In genomic region chr1:23980725-23981063, GRCh38 we compare ENCODE assay signal across 1 cellular context.
A peak's percentile ranks its signal among the peaks of the same experiment; 100 is the strongest.
TF ChIP-seq lines count a peak whose summit lies in the region.

No MANE protein-coding gene starts in this region.

TF ChIP-seq in K562, 482 proteins besides CTCF, POLR2A, EP300 and RAD21 (continued from another document and continues in another):
- TF ChIP-seq MGA (IDR thresholded peaks at IDR 0.05), result 0 out of 2 replicates have a peak, but pooled peaks have one; percentile 52
- no peak for TF ChIP-seq ZNF644 (tag; IDR thresholded peaks at IDR 0.05; ENCODE audit: low read depth)
- peak in 1 of 2 experiments; percentile 73 for TF ChIP-seq AFF1 (IDR thresholded peaks at IDR 0.05; ENCODE audit: low read depth in 1 of 2, partially characterized antibody in 2 of 2)
- TF ChIP-seq GTF2A2 (tag; IDR thresholded peaks at IDR 0.05), result no peak
- TF ChIP-seq SMARCE1 (IDR thresholded peaks at IDR 0.05), result 0 out of 2 replicates have a peak, but pooled peaks have one; percentile 16
- no peak for TF ChIP-seq RERE (CRISPR knock-in tag; IDR thresholded peaks at IDR 0.05; ENCODE audit: borderline replicate concordance)
- no peak for TF ChIP-seq ZNF316 (IDR thresholded peaks at IDR 0.05)
- no peak for TF ChIP-seq RBBP5 (IDR thresholded peaks at IDR 0.05; ENCODE audit: borderline replicate concordance, insufficient read depth, low read length, poor library complexity, severe bottlenecking)
- TF ChIP-seq EWSR1 (IDR thresholded peaks at IDR 0.05; ENCODE audit: borderline replicate concordance, low read depth, partially characterized antibody), result no peak
- 0 out of 2 replicates have a peak, but pooled peaks have one; percentile 8 for TF ChIP-seq ARID1B (IDR thresholded peaks at IDR 0.05)
- TF ChIP-seq TEAD2 (tag; IDR thresholded peaks at IDR 0.05), result no peak
- peak; percentile 8 for TF ChIP-seq NFATC3 (IDR thresholded peaks at IDR 0.05)
- TF ChIP-seq SAFB2 (IDR thresholded peaks at IDR 0.05; ENCODE audit: borderline replicate concordance, low read depth, low read length, severe bottlenecking), result no peak
- TF ChIP-seq E2F6 (IDR thresholded peaks at IDR 0.05; ENCODE audit: borderline replicate concordance in 1 of 2, extremely low read depth in 1 of 2, insufficient read depth in 1 of 2, insufficient read length in 1 of 2, low read depth in 1 of 2, low read length in 1 of 2, poor library complexity in 1 of 2, severe bottlenecking in 1 of 2), result no peak
- 0 out of 2 replicates have a peak, but pooled peaks have one; percentile 44 for TF ChIP-seq DMBX1 (CRISPR knock-in tag; IDR thresholded peaks at IDR 0.05; ENCODE audit: borderline replicate concordance)
- peak; percentile 24 for TF ChIP-seq NBN (IDR thresholded peaks at IDR 0.05; ENCODE audit: low read depth)
- TF ChIP-seq E2F5 (CRISPR knock-in tag; IDR thresholded peaks at IDR 0.05), result no peak
- no peak for TF ChIP-seq RBM17 (IDR thresholded peaks at IDR 0.05; ENCODE audit: borderline replicate concordance, low read depth, low read length)
- no peak for TF ChIP-seq ELF1 (tag; IDR thresholded peaks at IDR 0.05)
- TF ChIP-seq ZNF282 (CRISPR knock-in tag; IDR thresholded peaks at IDR 0.05), result no peak
- peak; percentile 20; the same call in 1 of the 2 replicates for TF ChIP-seq TRIM28 (IDR thresholded peaks at IDR 0.05)
- TF ChIP-seq ZC3H4 (CRISPR knock-in tag; IDR thresholded peaks at IDR 0.05; ENCODE audit: borderline replicate concordance), result no peak
- TF ChIP-seq POLR3A (IDR thresholded peaks at IDR 0.05; ENCODE audit: borderline replicate concordance, extremely low read depth, insufficient read depth, insufficient read length), result no peak
- no peak for TF ChIP-seq ZNF561 (CRISPR knock-in tag; conservative IDR thresholded peaks at IDR 0.05)
- TF ChIP-seq ZNF592 (IDR thresholded peaks at IDR 0.05), result peak; percentile 82
